Comparison of ENCODE assay signal across 8 cellular contexts in genomic region chr16:67667434-67667816, GRCh38. TPM values are rescaled to one million over a fixed set of nuclear protein-coding genes. Genes with fewer than 3 reads are reported as not detected.
DNase-seq lines count a peak whose midpoint lies in the region; ATAC-seq and TF ChIP-seq lines count a peak whose summit lies in the region.

No MANE protein-coding gene starts in this region.

- CTCF ChIA-PET in CD8-positive, alpha-beta memory T cell (lab: Charles Lee): interaction anchor here (0.6 to 7.7 kb wide), 18 partner anchors 9 to 186 kb away, joined by 3 to 95 read pairs (median 4); partner anchors contain the start of genes ATP6V0D1, CARMIL2 and CTCF

- peak overlapping the region; percentile 80 for H3K9ac ChIP-seq in NT2/D1 (ENCODE audit: insufficient read length, low read depth)
- peak overlapping the region; percentile 97 for H3K9ac ChIP-seq in parathyroid adenoma

- no peaks in the 10 kb centered on the region for H3K27me3 ChIP-seq in CD8-positive, alpha-beta memory T cell (ENCODE audit: insufficient read depth, low read length, poor library complexity, severe bottlenecking)
- H3K27me3 ChIP-seq in NT2/D1 (ENCODE audit: insufficient read depth, insufficient read length) (peaks cover 3% of the 10 kb centered on the region), parathyroid adenoma (ENCODE audit: control insufficient read depth, insufficient read depth, low read length) (no peaks in the 10 kb centered on the region)

- H3K9me3 Mint-ChIP-seq in CD8-positive, alpha-beta memory T cell: no peaks in the 10 kb centered on the region

- H3K36me3 ChIP-seq in CD8-positive, alpha-beta memory T cell (ENCODE audit: insufficient read depth, low read length): no peaks in the 10 kb centered on the region
- peaks cover 29% of the 10 kb centered on the region for H3K36me3 ChIP-seq in NT2/D1 (ENCODE audit: insufficient read depth, insufficient read length, low read length)
- no peaks in the 10 kb centered on the region for H3K36me3 ChIP-seq in parathyroid adenoma (ENCODE audit: control insufficient read depth, insufficient read depth, low read length)

- H2AFZ ChIP-seq in parathyroid adenoma: peak overlapping the region; percentile 99

- H3K36me3 Mint-ChIP-seq in CD8-positive, alpha-beta memory T cell: peaks cover 0 to 3% (median 0%) of the 10 kb centered on the region in 3 donors

- H3K9me3 ChIP-seq in CD8-positive, alpha-beta memory T cell (ENCODE audit: low read length): no peaks in the 10 kb centered on the region
- H3K9me3 ChIP-seq in NT2/D1 (ENCODE audit: insufficient read depth, low read length) (no peaks in the 10 kb centered on the region), parathyroid adenoma (ENCODE audit: control insufficient read depth, low read length) (no peaks in the 10 kb centered on the region)

- ATAC-seq in HG02759 (IDR thresholded peaks at IDR 0.05; ENCODE audit: unreplicated experiment) (no peak), GM21786 (IDR thresholded peaks at IDR 0.05; ENCODE audit: unreplicated experiment) (no peak)

- H3K27ac Mint-ChIP-seq in CD8-positive, alpha-beta memory T cell: peak overlapping the region in 6 of 8 donors; percentile 29 to 91 (median 62)

- POLR2A ChIA-PET in CD8-positive, alpha-beta memory T cell (lab: Charles Lee): interaction anchor here (1.0 to 2.8 kb wide), 2 partner anchors 13 to 105 kb away, joined by 3 to 9 read pairs; partner anchors contain the start of gene CTCF

- TF ChIP-seq CTCF in epithelial cell of proximal tubule (conservative IDR thresholded peaks at IDR 0.05; ENCODE audit: low read depth, low read length): no peak
- TF ChIP-seq CTCF in parathyroid adenoma (IDR thresholded peaks at IDR 0.05): no peak

- peaks cover 17% of the 10 kb centered on the region for H3K4me1 ChIP-seq in CD8-positive, alpha-beta memory T cell (ENCODE audit: insufficient read depth, low read length)
- H3K4me1 ChIP-seq in NT2/D1 (ENCODE audit: insufficient read depth, insufficient read length) (peaks cover 17% of the 10 kb centered on the region), parathyroid adenoma (peaks cover 17% of the 10 kb centered on the region)

- H3K4me3 ChIP-seq in CD8-positive, alpha-beta memory T cell (ENCODE audit: low read length): peak overlapping the region; percentile 66
- H3K4me3 ChIP-seq in NT2/D1 (ENCODE audit: insufficient read length, low read depth): peak overlapping the region; percentile 78
- H3K4me3 ChIP-seq in epithelial cell of proximal tubule (ENCODE audit: low read depth, low read length): peak overlapping the region; percentile 79
- H3K4me3 ChIP-seq in parathyroid adenoma (ENCODE audit: low read depth, low read length): peak overlapping the region; percentile 84

- DNase-seq in CD8-positive, alpha-beta memory T cell: no peak
- no peak for DNase-seq in NT2/D1 (ENCODE audit: low read depth, low spot score)
- DNase-seq in epithelial cell of proximal tubule (ENCODE audit: low read depth): no peak
- no peak for DNase-seq in SK-N-DZ (ENCODE audit: low spot score)
- no peak for DNase-seq in NCI-H446 treated with DMSO at 0.1 percent for 48 hours (lab: John Stamatoyannopoulos, UW)

- peak overlapping the region; percentile 92 for H3K4me2 ChIP-seq in parathyroid adenoma (ENCODE audit: low read length)

- H3K79me2 ChIP-seq in parathyroid adenoma: no peaks in the 10 kb centered on the region

- peaks cover 7 to 27% (median 12%) of the 10 kb centered on the region in 3 donors for H3K4me1 Mint-ChIP-seq in CD8-positive, alpha-beta memory T cell

- H3K27ac ChIP-seq in CD8-positive, alpha-beta memory T cell (ENCODE audit: low read depth, low read length): no peak overlapping the region
- H3K27ac ChIP-seq in parathyroid adenoma: peak overlapping the region; percentile 90

- peak overlapping the region in 6 of 7 donors; percentile 72 to 94 (median 81) for H3K4me3 Mint-ChIP-seq in CD8-positive, alpha-beta memory T cell

- no peaks in the 10 kb centered on the region for H3K27me3 Mint-ChIP-seq in CD8-positive, alpha-beta memory T cell

RNA-seq across cellular contexts. Expression of gene C16orf86, which starts 0.8 kb away (rescaled TPM):
- 1 to 10 TPM in 1 of 2 experiments, under 1 TPM in 1; 0.79 to 1.9 TPM for total RNA-seq in CD8-positive, alpha-beta memory T cell
- 2.7 TPM for polyA plus RNA-seq in CD8-positive, alpha-beta memory T cell
- 4.7 and 5.9 TPM in 2 replicates for total RNA-seq in epithelial cell of proximal tubule
- polyA plus RNA-seq in SK-N-DZ (2014; cell fraction: cytosol; rRNA removed): 5.7 and 5.9 TPM in 2 replicates
- polyA plus RNA-seq in SK-N-DZ (2014; cell fraction: nucleus; rRNA removed): 17.9 and 19.9 TPM in 2 replicates

RNA-seq across cellular contexts. Expression of gene ENKD1, which starts 0.9 kb away (rescaled TPM):
- total RNA-seq in CD8-positive, alpha-beta memory T cell: 10 to 100 TPM; 15.1 to 15.6 TPM
- polyA plus RNA-seq in CD8-positive, alpha-beta memory T cell: 1.7 TPM
- total RNA-seq in epithelial cell of proximal tubule: 12.2 and 17.4 TPM in 2 replicates
- polyA plus RNA-seq in SK-N-DZ (2014; cell fraction: cytosol; rRNA removed): 29.0 and 31.4 TPM in 2 replicates
- polyA plus RNA-seq in SK-N-DZ (2014; cell fraction: nucleus; rRNA removed): 51.5 and 82.6 TPM in 2 replicates

RNA-seq across cellular contexts. Expression of gene PARD6A, which starts 6.7 kb away (rescaled TPM):
- total RNA-seq in CD8-positive, alpha-beta memory T cell: 10 to 100 TPM; 16.7 to 18.3 TPM
- 14.7 TPM for polyA plus RNA-seq in CD8-positive, alpha-beta memory T cell
- total RNA-seq in epithelial cell of proximal tubule: 13.3 and 15.9 TPM in 2 replicates
- 14.3 and 17.2 TPM in 2 replicates for polyA plus RNA-seq in SK-N-DZ (2014; cell fraction: cytosol; rRNA removed)
- polyA plus RNA-seq in SK-N-DZ (2014; cell fraction: nucleus; rRNA removed): 9.7 and 9.8 TPM in 2 replicates

RNA-seq across cellular contexts. Expression of gene ACD, which starts 7.4 kb away (rescaled TPM):
- 10 to 100 TPM; 79.1 to 81.7 TPM for total RNA-seq in CD8-positive, alpha-beta memory T cell
- polyA plus RNA-seq in CD8-positive, alpha-beta memory T cell: 55.6 TPM
- total RNA-seq in epithelial cell of proximal tubule: 71.6 and 73.2 TPM in 2 replicates
- polyA plus RNA-seq in SK-N-DZ (2014; cell fraction: cytosol; rRNA removed): 78.8 and 84.8 TPM in 2 replicates
- 168 and 203 TPM in 2 replicates for polyA plus RNA-seq in SK-N-DZ (2014; cell fraction: nucleus; rRNA removed)

RNA-seq across cellular contexts. Expression of gene CARMIL2, which starts 22.5 kb away (rescaled TPM):
- 100 to 1,000 TPM; 124 to 139 TPM for total RNA-seq in CD8-positive, alpha-beta memory T cell
- polyA plus RNA-seq in CD8-positive, alpha-beta memory T cell: 24.5 TPM
- 1.3 and 2.7 TPM in 2 replicates for total RNA-seq in epithelial cell of proximal tubule
- polyA plus RNA-seq in SK-N-DZ (2014; cell fraction: cytosol; rRNA removed): 12.3 and 14.3 TPM in 2 replicates
- 43.4 and 52.2 TPM in 2 replicates for polyA plus RNA-seq in SK-N-DZ (2014; cell fraction: nucleus; rRNA removed)
